Comparison of ENCODE assay signal across 14 cellular contexts in genomic region chr11:35260342-35260985, GRCh38.
A peak's percentile ranks its signal among the peaks of the same experiment; 100 is the strongest.
DNase-seq lines count a peak whose midpoint lies in the region; ATAC-seq and TF ChIP-seq lines count a peak whose summit lies in the region.
"Had no signal": no experiment of that assay in that cellular context is flagged by ENCODE, and none has a peak within 500 bp of the region (broad histone marks: within the 10 kb centered on the region; RNA-seq: fewer than 3 reads in every experiment).

No MANE protein-coding gene starts in this region.

- H3K9ac ChIP-seq in colonic mucosa (ENCODE audit: low read depth in 2 of 2, low read length in 2 of 2) = no peak overlapping the region

- H3K4me1 ChIP-seq in tibial artery (peaks cover 0 to 31% (median 8%) of the 10 kb centered on the region in 4 donors), colonic mucosa (no peaks in the 10 kb centered on the region)

- H3K27me3 ChIP-seq in tibial artery = no peaks in the 10 kb centered on the region
- H3K27me3 ChIP-seq in colonic mucosa = no peaks in the 10 kb centered on the region

- no peaks in the 10 kb centered on the region for H3K36me3 ChIP-seq in tibial artery
- no peaks in the 10 kb centered on the region for H3K36me3 ChIP-seq in colonic mucosa

- peak overlapping the region; percentile 7 to 11 for H3K4me3 ChIP-seq in tibial artery
- H3K4me3 ChIP-seq in colonic mucosa = no peak overlapping the region

- H3K27ac ChIP-seq in tibial artery (peak overlapping the region; percentile 36 to 56), colonic mucosa (no peak overlapping the region)
- H3K27ac ChIP-seq: 22Rv1, HL-60 had no signal

- intact Hi-C loops in tibial artery (cut with DNase I; ENCODE audit: low total_unique reads) (loop anchor here (10.0 kb wide), 2 partner anchors 86 to 114 kb away; no protein-coding TSS in a partner anchor), colonic mucosa (cut with DNase I) (no loop called here)

- no peak for ATAC-seq in activated CD4-positive, CD25-positive, alpha-beta regulatory T cell treated with anti-CD3 and anti-CD28 coated beads, Interleukin-2, amount 50 U/mL, for 24 hours

- TF ChIP-seq CTCF in tibial artery (IDR thresholded peaks at IDR 0.05) = no peak
- no peak for TF ChIP-seq CTCF in colonic mucosa (IDR thresholded peaks at IDR 0.05)

- DNase-seq in NCI-H2029 (lab: John Stamatoyannopoulos, UW) = peak; percentile 5
- DNase-seq in NCI-H2029 treated with DMSO at 0.1 percent for 48 hours (lab: John Stamatoyannopoulos, UW) = no peak
- DNase-seq in T1000 (lab: John Stamatoyannopoulos, UW) = peak; percentile 67
- peak; percentile 85 for DNase-seq in fibroblast of the conjunctiva (ENCODE audit: low read depth)
- no peak for DNase-seq in tibial artery
- no peak for DNase-seq in OCI-M2 (lab: John Stamatoyannopoulos, UW; ENCODE audit: unreplicated experiment)
- DNase-seq in colonic mucosa = no peak
- DNase-seq: activated CD4-positive, alpha-beta T cell treated with anti-CD3 and anti-CD28 coated beads, Interleukin-2, amount 10 ng/mL, durations not matched to agents 7 days and 5 days; GDM1; NCI-H187; SIG-M5 had no signal

- H3K9me3 ChIP-seq in tibial artery (no peaks in the 10 kb centered on the region), colonic mucosa (no peaks in the 10 kb centered on the region)

Comparison
In these comparisons a context has a peak if more than half of its experiments do, and no peak if none do; other contexts are left out.
1. DNase-seq: peak in NCI-H2029 (single experiment), T1000 (single experiment) and fibroblast of the conjunctiva (single experiment); none in NCI-H2029 treated with DMSO at 0.1 percent for 48 hours (single experiment), tibial artery (0 of 2), OCI-M2 (single experiment) and colonic mucosa (single experiment).